In genomic region chr15:89851665-89852341, GRCh38 we compare ENCODE assay signal across 11 cellular contexts. TPM values are rescaled to one million over a fixed set of nuclear protein-coding genes. Genes with fewer than 3 reads are reported as not detected.
DNase-seq lines count a peak whose midpoint lies in the region; ATAC-seq and TF ChIP-seq lines count a peak whose summit lies in the region.
"Had no signal": no experiment of that assay in that cellular context is flagged by ENCODE, and none has a peak within 500 bp of the region (broad histone marks: within the 10 kb centered on the region; RNA-seq: fewer than 3 reads in every experiment).

No MANE protein-coding gene starts in this region.

- no peak overlapping the region for H3K9ac ChIP-seq in Karpas-422 (ENCODE audit: low read length)

- H3K27me3 ChIP-seq in GM06990 (replicated peaks; ENCODE audit: control insufficient read depth, insufficient read depth, low read length) (no peaks in the 10 kb centered on the region), Karpas-422 (ENCODE audit: low read length) (no peaks in the 10 kb centered on the region)

- 0 out of 2 replicates have a peak, but pooled peaks cover 3% of the 10 kb centered on the region for H3K79me2 ChIP-seq in Karpas-422 (ENCODE audit: low read length)

- no peaks in the 10 kb centered on the region for H4K20me1 ChIP-seq in Karpas-422 (ENCODE audit: insufficient read depth, low read depth, low read length)

- H3K4me2 ChIP-seq in Karpas-422 (ENCODE audit: low read depth, low read length, poor library complexity, severe bottlenecking) = peak overlapping the region; percentile 36

- no peak overlapping the region for H2AFZ ChIP-seq in Karpas-422 (ENCODE audit: low read length)

- no peaks in the 10 kb centered on the region for H3K9me3 ChIP-seq in Karpas-422 (ENCODE audit: low read length)
- H3K9me3 ChIP-seq: prostate gland had no signal

- no peaks in the 10 kb centered on the region for H3K9me2 ChIP-seq in Karpas-422 (replicated peaks; ENCODE audit: insufficient read depth, low read length)

- DNase-seq in GM06990 (ENCODE audit: extremely low read depth, insufficient read length) (peak; percentile 76), Karpas-422 (peak; percentile 59), fibroblast of mammary gland (ENCODE audit: low read depth) (peak; percentile 25), NCI-H1092 treated with DMSO at 0.1 percent for 48 hours (lab: John Stamatoyannopoulos, UW) (no peak), NCI-H1436 treated with DMSO at 0.1 percent for 48 hours (lab: John Stamatoyannopoulos, UW) (no peak), HK-2 (ENCODE audit: unreplicated experiment) (no peak), amniotic stem cell (lab: John Stamatoyannopoulos, UW) (no peak)
- DNase-seq: activated CD4-positive, alpha-beta T cell treated with anti-CD3 and anti-CD28 coated beads for 36 hours; hippocampal formation had no signal

- H3K36me3 ChIP-seq in GM06990 (ENCODE audit: control insufficient read depth, insufficient read depth, low read length) (peaks cover 2% of the 10 kb centered on the region), Karpas-422 (ENCODE audit: insufficient read depth, low read length) (peaks cover 10% of the 10 kb centered on the region; the same call in 1 of the 2 replicates)
- H3K36me3 ChIP-seq: prostate gland had no signal

- peaks cover 39% of the 10 kb centered on the region for H3K4me1 ChIP-seq in Karpas-422 (ENCODE audit: low read length)
- H3K4me1 ChIP-seq: prostate gland had no signal

- peak overlapping the region; percentile 62 for H3K27ac ChIP-seq in Karpas-422 (ENCODE audit: low read length)
- H3K27ac ChIP-seq: prostate gland had no signal

- TF ChIP-seq CTCF in GM06990 (IDR thresholded peaks at IDR 0.05; ENCODE audit: insufficient read depth, low read length, poor library complexity, severe bottlenecking) (no peak), fibroblast of mammary gland (conservative IDR thresholded peaks at IDR 0.05; ENCODE audit: control insufficient read depth, insufficient read depth, low read depth, low read length) (no peak)

- H3K4me3 ChIP-seq in GM06990 (replicated peaks; ENCODE audit: low read depth, low read length) = no peak overlapping the region
- no peak overlapping the region for H3K4me3 ChIP-seq in Karpas-422 (ENCODE audit: low read length)
- no peak overlapping the region for H3K4me3 ChIP-seq in fibroblast of mammary gland (ENCODE audit: control insufficient read depth, low read depth, low read length)
- H3K4me3 ChIP-seq: prostate gland had no signal

- ATAC-seq in GM21786 (IDR thresholded peaks at IDR 0.05; ENCODE audit: unreplicated experiment) = peak; percentile 71
- ATAC-seq: activated CD4-positive, alpha-beta T cell treated with anti-CD3 and anti-CD28 coated beads for 36 hours had no signal

RNA-seq across cellular contexts. Expression of gene ANPEP, which starts 37.2 kb away (rescaled TPM):
- 0.58 TPM in 1 of 2 replicates, not detected in the other for total RNA-seq in Karpas-422 (2014; rRNA removed; shearing (Covaris generic); ENCODE audit: low replicate concordance)

RNA-seq across cellular contexts. Expression of gene AP3S2, which starts 42.0 kb away (rescaled TPM):
- 29.3 and 40.7 TPM in 2 replicates for total RNA-seq in Karpas-422 (2014; rRNA removed; shearing (Covaris generic); ENCODE audit: low replicate concordance)

Comparison
In these comparisons a context has a peak if more than half of its experiments do, and no peak if none do; other contexts are left out.
1. DNase-seq: peak in GM06990 (single experiment), Karpas-422 (single experiment) and fibroblast of mammary gland (single experiment); none in NCI-H1092 treated with DMSO at 0.1 percent for 48 hours (single experiment), NCI-H1436 treated with DMSO at 0.1 percent for 48 hours (single experiment), HK-2 (single experiment) and amniotic stem cell (single experiment).